Comparison of ENCODE assay signal across 13 cellular contexts in genomic region chrX:152925835-152926234, GRCh38. TPM values are rescaled to one million over a fixed set of nuclear protein-coding genes. Genes with fewer than 3 reads are reported as not detected.
A peak's percentile ranks its signal among the peaks of the same experiment; 100 is the strongest.
DNase-seq lines count a peak whose midpoint lies in the region; ATAC-seq and TF ChIP-seq lines count a peak whose summit lies in the region.
"Had no signal": no experiment of that assay in that cellular context is flagged by ENCODE, and none has a peak within 500 bp of the region (broad histone marks: within the 10 kb centered on the region; RNA-seq: fewer than 3 reads in every experiment).

No MANE protein-coding gene starts in this region.

- intact Hi-C loops in HCT116 (cut with micrococcal nuclease): loop anchor here (1.0 kb wide), 1 partner anchor 22 kb away; no protein-coding TSS in a partner anchor
- intact Hi-C loops in Panc1 (cut with micrococcal nuclease; ENCODE audit: unreplicated experiment): no loop called here

- H3K9me3 ChIP-seq in DND-41 (ENCODE audit: insufficient read depth, low read length, severe bottlenecking): no peaks in the 10 kb centered on the region
- H3K9me3 ChIP-seq in HCT116 (ENCODE audit: control insufficient read depth in 1 of 2, insufficient read depth in 1 of 2, low read depth in 1 of 2, low read length in 2 of 2): no peaks in the 10 kb centered on the region
- H3K9me3 ChIP-seq in Panc1 (ENCODE audit: control insufficient read depth, insufficient read depth, low read depth, low read length): no peaks in the 10 kb centered on the region
- H3K9me3 ChIP-seq in BE2C: no peaks in the 10 kb centered on the region
- H3K9me3 ChIP-seq: A549, HAP-1 had no signal

- H3K4me2 ChIP-seq in DND-41 (ENCODE audit: insufficient read depth, low read length) (no peak overlapping the region), HCT116 (ENCODE audit: low read length) (peak overlapping the region; percentile 55; the same call in 1 of the 2 replicates)
- H3K4me2 ChIP-seq: KMS-11 had no signal

- H3K9me2 ChIP-seq in HCT116 (ENCODE audit: insufficient read depth): no peaks in the 10 kb centered on the region

- DNase-seq in DND-41 (no peak), HCT116 (ENCODE audit: low read depth, low spot score) (no peak), Panc1 (ENCODE audit: low read depth, low spot score) (no peak), left lobe of liver (ENCODE audit: low spot score) (no peak), T-helper 9 cell (no peak), BE2C (no peak), superior temporal gyrus (ENCODE audit: extremely low spot score) (no peak)
- no peak for DNase-seq in activated effector memory CD4-positive, alpha-beta T cell treated with anti-CD3 and anti-CD28 coated beads, Interleukin-2, amount 50 U/mL, for 16 hours
- DNase-seq: GF-D8 had no signal

- H3K36me3 ChIP-seq in DND-41 (ENCODE audit: insufficient read depth, low read length) (no peaks in the 10 kb centered on the region), HCT116 (ENCODE audit: control insufficient read depth in 1 of 2, insufficient read depth in 2 of 2, low read length in 2 of 2) (no peaks in the 10 kb centered on the region), Panc1 (ENCODE audit: control insufficient read depth, insufficient read depth, low read length) (no peaks in the 10 kb centered on the region), BE2C (no peaks in the 10 kb centered on the region)
- H3K36me3 ChIP-seq: HAP-1 had no signal

- H3K9ac ChIP-seq in DND-41 (ENCODE audit: low read depth, low read length): no peak overlapping the region
- no peak overlapping the region for H3K9ac ChIP-seq in HCT116 (ENCODE audit: low read length)
- H3K9ac ChIP-seq: KMS-11 had no signal

- H3K4me1 ChIP-seq in DND-41 (ENCODE audit: insufficient read depth, low read length) (peaks cover 16% of the 10 kb centered on the region), HCT116 (ENCODE audit: control insufficient read depth in 1 of 2, insufficient read depth in 2 of 2, low read length in 2 of 2) (peaks cover 8 to 11% of the 10 kb centered on the region in 2 experiments), Panc1 (ENCODE audit: control insufficient read depth, insufficient read depth, low read length) (peaks cover 9% of the 10 kb centered on the region; the same call in 1 of the 2 replicates), BE2C (no peaks in the 10 kb centered on the region; the same call in 1 of the 2 replicates)
- H3K4me1 ChIP-seq: HAP-1 had no signal

- no peaks in the 10 kb centered on the region for H4K20me1 ChIP-seq in DND-41 (ENCODE audit: insufficient read depth, low read length)
- H4K20me1 ChIP-seq in HCT116 (ENCODE audit: insufficient read depth): no peaks in the 10 kb centered on the region

- H2AFZ ChIP-seq in DND-41 (ENCODE audit: low read depth, low read length): peak overlapping the region; percentile 2; the same call in 1 of the 2 replicates
- H2AFZ ChIP-seq in HCT116 (ENCODE audit: low read depth, low read length, poor library complexity, severe bottlenecking): no peak overlapping the region

- no peak for TF ChIP-seq POLR2A in HCT116 (IDR thresholded peaks at IDR 0.05; ENCODE audit: borderline replicate concordance, extremely low read depth, insufficient read depth, insufficient read length)

- BruUV-seq in HCT116 (replicated peaks; lab: Mats Ljungman, UMichigan) (no TSS peak), Panc1 (replicated peaks; lab: Mats Ljungman, UMichigan) (no TSS peak)

- CTCF ChIA-PET in HCT116 (lab: Charles Lee): interaction anchor here (1.0 to 1.4 kb wide), 2 partner anchors 24 to 95 kb away, joined by 3 read pairs; partner anchors contain the start of genes CETN2 and NSDHL
- CTCF ChIA-PET in Panc1 (lab: Charles Lee): no interaction called here

- H3K27me3 ChIP-seq in DND-41 (ENCODE audit: insufficient read depth, low read length, poor library complexity) (no peaks in the 10 kb centered on the region), HCT116 (ENCODE audit: insufficient read depth, low read length) (no peaks in the 10 kb centered on the region), Panc1 (ENCODE audit: control insufficient read depth, insufficient read depth, low read length) (no peaks in the 10 kb centered on the region), BE2C (no peaks in the 10 kb centered on the region)

- TF ChIP-seq RAD21 in HCT116 (IDR thresholded peaks at IDR 0.05; ENCODE audit: low read depth): no peak

- H3K4me3 ChIP-seq in DND-41 (ENCODE audit: low read depth in 1 of 2, low read length in 2 of 2) (no peak overlapping the region), HCT116 (replicated peaks in 1 of 2; ENCODE audit: low read depth in 1 of 2, low read length in 2 of 2) (no peak overlapping the region), Panc1 (ENCODE audit: low read depth in 2 of 2, low read length in 2 of 2) (no peak overlapping the region), BE2C (ENCODE audit: low read depth, low read length) (no peak overlapping the region)
- H3K4me3 ChIP-seq: A549, HAP-1 had no signal

- TF ChIP-seq CTCF in DND-41 (IDR thresholded peaks at IDR 0.05; ENCODE audit: borderline replicate concordance, extremely low read depth, low read length, poor library complexity, severe bottlenecking): no peak
- TF ChIP-seq CTCF in HCT116 (IDR thresholded peaks at IDR 0.05 in 2 of 3, conservative IDR thresholded peaks at IDR 0.05 in 1 of 3; ENCODE audit: borderline replicate concordance in 1 of 3, insufficient read depth in 1 of 3, low read depth in 2 of 3, low read length in 2 of 3): no peak
- no peak for TF ChIP-seq CTCF in Panc1 (IDR thresholded peaks at IDR 0.05)
- TF ChIP-seq CTCF in BE2C (IDR thresholded peaks at IDR 0.05; ENCODE audit: low read depth, low read length): no peak

- H3K27ac ChIP-seq in DND-41 (ENCODE audit: low read length) (no peak overlapping the region), HCT116 (ENCODE audit: low read depth, low read length) (no peak overlapping the region), Panc1 (ENCODE audit: low read length) (no peak overlapping the region)
- H3K27ac ChIP-seq: A549, HL-60, KMS-11 had no signal

- POLR2A ChIA-PET in HCT116 (lab: Charles Lee) (no interaction called here), Panc1 (lab: Charles Lee) (no interaction called here)

- in situ Hi-C loops in Panc1 (cut with HindIII; ENCODE audit: low pct_unique_long_range_greater_than_20kb, low sequenced_read_pairs): no loop called here

- ATAC-seq in DND-41 (ENCODE audit: insufficient read depth, low read depth): no peak; the same call in 2 of the 3 replicates
- peak; percentile 22; the same call in 1 of the 2 replicates for ATAC-seq in HCT116
- ATAC-seq in Panc1: peak; percentile 4; the same call in 1 of the 2 replicates
- ATAC-seq in left lobe of liver: peak; percentile 29

- H3K79me2 ChIP-seq in DND-41 (ENCODE audit: insufficient read depth, low read length) (no peaks in the 10 kb centered on the region), HCT116 (ENCODE audit: insufficient read depth, low read length) (no peaks in the 10 kb centered on the region)

- RAD21 ChIA-PET in HCT116 (lab: Charles Lee; ENCODE audit: low non-redundant PET in 1 of 2, low total read pairs in 2 of 2, uncharacterized antibody in 2 of 2, unreplicated experiment in 2 of 2): interaction anchor here in 1 of 2 experiments (0.6 kb wide), 1 partner anchor 42 kb away, joined by 3 read pairs; no protein-coding TSS in a partner anchor

TF ChIP-seq in HCT116, 20 proteins besides CTCF, POLR2A, EP300 and RAD21 (continues in another document):
- TF ChIP-seq JUND (IDR thresholded peaks at IDR 0.05): no peak
- TF ChIP-seq SRF (IDR thresholded peaks at IDR 0.05; ENCODE audit: low read depth): no peak
- no peak for TF ChIP-seq SP1 (IDR thresholded peaks at IDR 0.05; ENCODE audit: low read depth)
- TF ChIP-seq ZNF274 (IDR thresholded peaks at IDR 0.05; ENCODE audit: low read depth, low read length): no peak
- no peak for TF ChIP-seq CEBPB (IDR thresholded peaks at IDR 0.05; ENCODE audit: low read depth)
- TF ChIP-seq, protein P1, sequence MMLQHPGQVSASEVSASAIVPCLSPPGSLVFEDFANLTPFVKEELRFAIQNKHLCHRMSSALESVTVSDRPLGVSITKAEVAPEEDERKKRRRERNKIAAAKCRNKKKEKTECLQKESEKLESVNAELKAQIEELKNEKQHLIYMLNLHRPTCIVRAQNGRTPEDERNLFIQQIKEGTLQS (IDR thresholded peaks at IDR 0.05): no peak
- TF ChIP-seq ELF1 (IDR thresholded peaks at IDR 0.05; ENCODE audit: borderline replicate concordance, low read depth): no peak
- TF ChIP-seq MAX (IDR thresholded peaks at IDR 0.05): no peak
- TF ChIP-seq, protein P2, sequence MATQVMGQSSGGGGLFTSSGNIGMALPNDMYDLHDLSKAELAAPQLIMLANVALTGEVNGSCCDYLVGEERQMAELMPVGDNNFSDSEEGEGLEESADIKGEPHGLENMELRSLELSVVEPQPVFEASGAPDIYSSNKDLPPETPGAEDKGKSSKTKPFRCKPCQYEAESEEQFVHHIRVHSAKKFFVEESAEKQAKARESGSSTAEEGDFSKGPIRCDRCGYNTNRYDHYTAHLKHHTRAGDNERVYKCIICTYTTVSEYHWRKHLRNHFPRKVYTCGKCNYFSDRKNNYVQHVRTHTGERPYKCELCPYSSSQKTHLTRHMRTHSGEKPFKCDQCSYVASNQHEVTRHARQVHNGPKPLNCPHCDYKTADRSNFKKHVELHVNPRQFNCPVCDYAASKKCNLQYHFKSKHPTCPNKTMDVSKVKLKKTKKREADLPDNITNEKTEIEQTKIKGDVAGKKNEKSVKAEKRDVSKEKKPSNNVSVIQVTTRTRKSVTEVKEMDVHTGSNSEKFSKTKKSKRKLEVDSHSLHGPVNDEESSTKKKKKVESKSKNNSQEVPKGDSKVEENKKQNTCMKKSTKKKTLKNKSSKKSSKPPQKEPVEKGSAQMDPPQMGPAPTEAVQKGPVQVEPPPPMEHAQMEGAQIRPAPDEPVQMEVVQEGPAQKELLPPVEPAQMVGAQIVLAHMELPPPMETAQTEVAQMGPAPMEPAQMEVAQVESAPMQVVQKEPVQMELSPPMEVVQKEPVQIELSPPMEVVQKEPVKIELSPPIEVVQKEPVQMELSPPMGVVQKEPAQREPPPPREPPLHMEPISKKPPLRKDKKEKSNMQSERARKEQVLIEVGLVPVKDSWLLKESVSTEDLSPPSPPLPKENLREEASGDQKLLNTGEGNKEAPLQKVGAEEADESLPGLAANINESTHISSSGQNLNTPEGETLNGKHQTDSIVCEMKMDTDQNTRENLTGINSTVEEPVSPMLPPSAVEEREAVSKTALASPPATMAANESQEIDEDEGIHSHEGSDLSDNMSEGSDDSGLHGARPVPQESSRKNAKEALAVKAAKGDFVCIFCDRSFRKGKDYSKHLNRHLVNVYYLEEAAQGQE (IDR thresholded peaks at IDR 0.05; ENCODE audit: low read depth): no peak
- TF ChIP-seq CBX3 (IDR thresholded peaks at IDR 0.05; ENCODE audit: low read depth): no peak
- TF ChIP-seq EZH2phosphoT487 (IDR thresholded peaks at IDR 0.05; ENCODE audit: borderline replicate concordance): no peak

RNA-seq across cellular contexts. Expression of gene ZNF185, which starts 28.0 kb away (rescaled TPM):
- total RNA-seq in HCT116 (2021; ENCODE audit: unreplicated experiment): 15.8 TPM
- 16.4 and 21.1 TPM in 2 replicates for polyA plus RNA-seq in HCT116 (2012)
- total RNA-seq in Panc1 (2021; ENCODE audit: unreplicated experiment): 5.4 TPM
- 5.4 TPM for polyA plus RNA-seq in Panc1 (2012; ENCODE audit: insufficient read length)
- 0.96 TPM for total RNA-seq in left lobe of liver
- 0.36 TPM for polyA plus RNA-seq in BE2C (2012; ENCODE audit: insufficient read depth, insufficient read length, low read depth)
